Comparison of ENCODE assay signal across 8 cellular contexts in the genomic region with DNA sequence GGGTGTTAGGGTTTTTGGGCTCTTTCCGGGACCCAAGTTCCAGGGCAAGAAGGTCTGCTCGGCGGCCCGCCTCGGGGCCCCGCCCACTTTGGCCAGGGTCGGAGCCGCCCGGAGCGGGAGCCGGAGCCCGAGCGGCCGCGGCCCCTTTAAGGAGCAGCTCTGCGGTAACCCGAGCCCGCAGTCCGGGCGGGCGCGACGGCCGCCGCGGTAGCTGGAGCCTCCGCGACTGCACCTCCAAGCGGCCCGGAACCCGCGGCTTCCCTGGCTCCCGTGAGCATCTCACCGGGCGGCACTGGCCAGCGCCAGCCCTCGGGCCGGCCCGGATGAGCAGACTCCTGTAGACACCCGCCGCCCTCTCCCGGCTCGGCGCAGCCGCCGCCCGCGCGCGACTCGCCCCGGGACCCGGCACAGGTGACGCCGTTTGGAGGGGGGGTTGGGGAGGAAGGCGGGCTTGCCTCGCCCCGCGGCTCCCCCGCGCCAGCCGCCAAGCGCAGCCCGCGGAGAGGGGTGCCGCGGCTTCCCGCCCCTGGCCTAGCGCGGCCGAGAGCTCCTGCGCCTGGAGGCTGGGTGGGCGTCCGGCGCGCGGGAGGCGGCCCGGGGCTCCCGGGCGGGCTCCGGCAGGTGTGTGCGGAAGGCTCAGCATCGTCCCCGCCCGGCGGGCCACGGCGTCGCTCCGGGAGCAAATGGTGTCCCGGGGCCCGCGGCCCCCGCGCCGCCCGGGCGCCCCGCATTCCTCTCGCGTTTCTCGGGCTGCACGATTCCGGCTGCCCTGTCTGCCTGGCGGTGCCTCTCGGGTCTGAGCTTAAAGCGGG. TPM values are rescaled to one million over a fixed set of nuclear protein-coding genes. Genes with fewer than 3 reads are reported as not detected.
DNase-seq lines count a peak whose midpoint lies in the region; ATAC-seq and TF ChIP-seq lines count a peak whose summit lies in the region.

A gene with protein sequence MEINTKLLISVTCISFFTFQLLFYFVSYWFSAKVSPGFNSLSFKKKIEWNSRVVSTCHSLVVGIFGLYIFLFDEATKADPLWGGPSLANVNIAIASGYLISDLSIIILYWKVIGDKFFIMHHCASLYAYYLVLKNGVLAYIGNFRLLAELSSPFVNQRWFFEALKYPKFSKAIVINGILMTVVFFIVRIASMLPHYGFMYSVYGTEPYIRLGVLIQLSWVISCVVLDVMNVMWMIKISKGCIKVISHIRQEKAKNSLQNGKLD (plus strand): TSS at position 149 of the 812 bp plus-strand sequence. CDS start 26,547 bp downstream, outside the sequence.

- no peak within 1 kb of the TSS for H3K27ac ChIP-seq in endodermal cell (ENCODE audit: low read depth, low read length)

- no peaks in the 10 kb centered on the region for H3K9me3 ChIP-seq in endodermal cell (ENCODE audit: control insufficient read depth, low read length)

- H3K4me1 Mint-ChIP-seq in activated CD8-positive, alpha-beta T cell treated with anti-CD3 and anti-CD28 coated beads, Interleukin-2, amount 10 ng/mL, durations not matched to agents 7 days and 5 days (ENCODE audit: low read depth): peaks cover 3% of the 10 kb centered on the region
- H3K4me1 Mint-ChIP-seq in endodermal cell (peaks cover 36% of the 10 kb centered on the region), mesothelial cell of epicardium (peaks cover 32% of the 10 kb centered on the region)
- no peaks in the 10 kb centered on the region for H3K4me1 Mint-ChIP-seq in stimulated activated naive CD8-positive, alpha-beta T cell treated with anti-CD3 and anti-CD28 coated beads, Interleukin-15, amount 100 ng/mL, for 72 hours

- TF ChIP-seq CTCF in endodermal cell (conservative IDR thresholded peaks at IDR 0.05) (no peak), mesothelial cell of epicardium (IDR thresholded peaks at IDR 0.05; ENCODE audit: unreplicated experiment) (no peak)

- H3K4me3 Mint-ChIP-seq in activated CD8-positive, alpha-beta T cell treated with anti-CD3 and anti-CD28 coated beads, Interleukin-2, amount 10 ng/mL, durations not matched to agents 7 days and 5 days: peak within 1 kb of the TSS; percentile 72
- H3K4me3 Mint-ChIP-seq in endodermal cell: peak within 1 kb of the TSS; percentile 73
- H3K4me3 Mint-ChIP-seq in mesothelial cell of epicardium: peak within 1 kb of the TSS; percentile 93
- H3K4me3 Mint-ChIP-seq in stimulated activated naive CD8-positive, alpha-beta T cell treated with anti-CD3 and anti-CD28 coated beads, Interleukin-15, amount 100 ng/mL, for 72 hours: peak within 1 kb of the TSS; percentile 78 to 85

- H3K4me3 ChIP-seq in endodermal cell (ENCODE audit: low read length): peak within 1 kb of the TSS; percentile 85

- peaks cover 17% of the 10 kb centered on the region for H3K4me1 ChIP-seq in endodermal cell (ENCODE audit: control insufficient read depth, insufficient read depth, low read length)

- H3K36me3 ChIP-seq in endodermal cell (ENCODE audit: control insufficient read depth, insufficient read depth, low read length): no peaks in the 10 kb centered on the region

- H3K27ac Mint-ChIP-seq in activated CD8-positive, alpha-beta T cell treated with anti-CD3 and anti-CD28 coated beads, Interleukin-2, amount 10 ng/mL, durations not matched to agents 7 days and 5 days: no peak within 1 kb of the TSS
- H3K27ac Mint-ChIP-seq in endodermal cell (peak within 1 kb of the TSS; percentile 72), mesothelial cell of epicardium (peak within 1 kb of the TSS; percentile 91)
- no peak within 1 kb of the TSS for H3K27ac Mint-ChIP-seq in stimulated activated naive CD8-positive, alpha-beta T cell treated with anti-CD3 and anti-CD28 coated beads, Interleukin-15, amount 100 ng/mL, for 72 hours

- CTCF ChIA-PET in activated CD8-positive, alpha-beta T cell treated with anti-CD3 and anti-CD28 coated beads, Interleukin-2, amount 10 ng/mL, durations not matched to agents 7 days and 5 days (lab: Charles Lee): interaction anchor here (0.6 to 4.8 kb wide), 3 partner anchors 33 to 263 kb away, joined by 3 to 18 read pairs (median 3); no protein-coding TSS in a partner anchor

- peak within 1 kb of the TSS; percentile 64 for H3K9ac ChIP-seq in endodermal cell (ENCODE audit: extremely low read depth, low read length, poor library complexity, severe bottlenecking)

- WGBS in endodermal cell (ENCODE audit: insufficient coverage in 1 of 2, insufficient read length in 1 of 2), 2 experiments: 0% methylated on average over 19 to 108 of the region's 108 CpGs

- H3K27me3 ChIP-seq in endodermal cell (ENCODE audit: control insufficient read depth, insufficient read depth, low read length, poor library complexity, severe bottlenecking): peaks cover 4% of the 10 kb centered on the region

- no peaks in the 10 kb centered on the region for H3K36me3 Mint-ChIP-seq in activated CD8-positive, alpha-beta T cell treated with anti-CD3 and anti-CD28 coated beads, Interleukin-2, amount 10 ng/mL, durations not matched to agents 7 days and 5 days (ENCODE audit: low read depth)
- H3K36me3 Mint-ChIP-seq in endodermal cell (ENCODE audit: low read depth) (peaks cover 2% of the 10 kb centered on the region), mesothelial cell of epicardium (no peaks in the 10 kb centered on the region)

- peak; percentile 75 to 89 (median 89) for DNase-seq in NCI-H1417 (lab: John Stamatoyannopoulos, UW)
- no peak for DNase-seq in NCI-H1417 treated with DMSO at 0.1 percent for 48 hours (lab: John Stamatoyannopoulos, UW)
- DNase-seq in NCI-H345 (lab: John Stamatoyannopoulos, UW): peak; percentile 63
- peak; percentile 28 for DNase-seq in activated CD8-positive, alpha-beta T cell treated with anti-CD3 and anti-CD28 coated beads, Interleukin-2, amount 10 ng/mL, durations not matched to agents 7 days and 5 days
- peak; percentile 91 for DNase-seq in endodermal cell
- peak; percentile 42 to 68 for DNase-seq in mesothelial cell of epicardium (ENCODE audit: low spot score in 2 of 2, unreplicated experiment in 2 of 2)
- peak; percentile 20 to 39 for DNase-seq in stimulated activated naive CD8-positive, alpha-beta T cell treated with anti-CD3 and anti-CD28 coated beads, Interleukin-15, amount 100 ng/mL, for 72 hours

- POLR2A ChIA-PET in activated CD8-positive, alpha-beta T cell treated with anti-CD3 and anti-CD28 coated beads, Interleukin-2, amount 10 ng/mL, durations not matched to agents 7 days and 5 days (lab: Charles Lee): interaction anchor here (0.9 kb wide), 1 partner anchor 116 kb away, joined by 3 read pairs; a partner anchor contains a TSS

- H3K27me3 Mint-ChIP-seq in activated CD8-positive, alpha-beta T cell treated with anti-CD3 and anti-CD28 coated beads, Interleukin-2, amount 10 ng/mL, durations not matched to agents 7 days and 5 days (ENCODE audit: low read depth): peaks cover 48% of the 10 kb centered on the region
- H3K27me3 Mint-ChIP-seq in endodermal cell (ENCODE audit: insufficient read depth) (peaks cover 30% of the 10 kb centered on the region), mesothelial cell of epicardium (ENCODE audit: low read depth) (peaks cover 25% of the 10 kb centered on the region)
- peaks cover 36% of the 10 kb centered on the region for H3K27me3 Mint-ChIP-seq in stimulated activated naive CD8-positive, alpha-beta T cell treated with anti-CD3 and anti-CD28 coated beads, Interleukin-15, amount 100 ng/mL, for 72 hours

- peak; percentile 56 for ATAC-seq in HG02943 (IDR thresholded peaks at IDR 0.05; ENCODE audit: low read depth, unreplicated experiment)
- peak; percentile 77 for ATAC-seq in activated CD8-positive, alpha-beta T cell treated with anti-CD3 and anti-CD28 coated beads, Interleukin-2, amount 10 ng/mL, durations not matched to agents 7 days and 5 days
- ATAC-seq in stimulated activated naive CD8-positive, alpha-beta T cell treated with anti-CD3 and anti-CD28 coated beads, Interleukin-15, amount 100 ng/mL, for 72 hours: peak; percentile 67

- no peaks in the 10 kb centered on the region for H3K9me3 Mint-ChIP-seq in activated CD8-positive, alpha-beta T cell treated with anti-CD3 and anti-CD28 coated beads, Interleukin-2, amount 10 ng/mL, durations not matched to agents 7 days and 5 days (ENCODE audit: insufficient read depth)
- H3K9me3 Mint-ChIP-seq in endodermal cell: no peaks in the 10 kb centered on the region
- H3K9me3 Mint-ChIP-seq in mesothelial cell of epicardium: no peaks in the 10 kb centered on the region
- no peaks in the 10 kb centered on the region for H3K9me3 Mint-ChIP-seq in stimulated activated naive CD8-positive, alpha-beta T cell treated with anti-CD3 and anti-CD28 coated beads, Interleukin-15, amount 100 ng/mL, for 72 hours

RNA-seq across cellular contexts. Expression of the gene that starts here (rescaled TPM):
- total RNA-seq in activated CD8-positive, alpha-beta T cell treated with anti-CD3 and anti-CD28 coated beads, Interleukin-2, amount 10 ng/mL, durations not matched to agents 7 days and 5 days: not detected
- total RNA-seq in endodermal cell (10 to 100 TPM in 1 of 2 donors, 1 to 10 TPM in 1; 6.4 to 19.3 TPM), mesothelial cell of epicardium (5.1 to 6.2 TPM (median 5.6 TPM) in 3 replicates)
- polyA plus RNA-seq in endodermal cell (2013, experiment 1 of 2): 3.5 TPM
- 3.8 TPM for polyA plus RNA-seq in endodermal cell (2013, experiment 2 of 2)

Comparison
In these comparisons a context has a peak if more than half of its experiments do, and no peak if none do; other contexts are left out.
1. Peak in DNase-seq and ATAC-seq in activated CD8-positive, alpha-beta T cell treated with anti-CD3 and anti-CD28 coated beads, Interleukin-2, amount 10 ng/mL, durations not matched to agents 7 days and 5 days; RNA of the gene not detected or under 1 TPM.
2. H3K27ac Mint-ChIP-seq: peak in endodermal cell (single experiment) and mesothelial cell of epicardium (single experiment); none in activated CD8-positive, alpha-beta T cell treated with anti-CD3 and anti-CD28 coated beads, Interleukin-2, amount 10 ng/mL, durations not matched to agents 7 days and 5 days (single experiment) and stimulated activated naive CD8-positive, alpha-beta T cell treated with anti-CD3 and anti-CD28 coated beads, Interleukin-15, amount 100 ng/mL, for 72 hours (0 of 2).
3. Peak in every context shown above with its lines, with median percentiles within 50 percentile points of each other: ATAC-seq and H3K4me3 Mint-ChIP-seq.